In genomic region chr12:113781415-113782198, GRCh38 we compare ENCODE assay signal across 18 cellular contexts.
DNase-seq lines count a peak whose midpoint lies in the region; ATAC-seq and TF ChIP-seq lines count a peak whose summit lies in the region.
"Had no signal": no experiment of that assay in that cellular context is flagged by ENCODE, and none has a peak within 500 bp of the region (broad histone marks: within the 10 kb centered on the region; RNA-seq: fewer than 3 reads in every experiment).

No MANE protein-coding gene starts in this region.

- H3K4me1 Mint-ChIP-seq in activated CD4-positive, alpha-beta memory T cell treated with anti-CD3 and anti-CD28 coated beads, Interleukin-2, amount 10 ng/mL, durations not matched to agents 7 days and 5 days: no peaks in the 10 kb centered on the region
- H3K4me1 Mint-ChIP-seq: naive B cell; stimulated activated memory B cell treated with anti-CD40 and anti-IgM and Interleukin-4, amounts not matched to agents 10 μg/mL and 1 μg/mL and 100 μg/mL, for 72 hours had no signal

- H3K27ac ChIP-seq in brain microvascular endothelial cell (no peak overlapping the region), liver (ENCODE audit: low read depth in 1 of 2, low read length in 2 of 2) (no peak overlapping the region)
- H3K27ac ChIP-seq: 22Rv1, left ventricle myocardium inferior had no signal

- H3K9ac ChIP-seq in liver (ENCODE audit: low read depth in 1 of 2, low read length in 2 of 2): no peak overlapping the region

- peaks cover 0 to 5% (median 0%) of the 10 kb centered on the region in 4 donors for H3K9me3 ChIP-seq in liver (ENCODE audit: control insufficient read depth in 4 of 4, low read length in 3 of 4)

- ATAC-seq in GM21717 (IDR thresholded peaks at IDR 0.05; ENCODE audit: unreplicated experiment): no peak
- ATAC-seq in GM19452 (IDR thresholded peaks at IDR 0.05; ENCODE audit: unreplicated experiment): no peak
- ATAC-seq: esophagus mucosa; stimulated activated memory B cell treated with anti-CD40 and anti-IgM and Interleukin-4, amounts not matched to agents 10 μg/mL and 1 μg/mL and 100 μg/mL, for 72 hours had no signal

- CTCF ChIA-PET in activated CD4-positive, alpha-beta memory T cell treated with anti-CD3 and anti-CD28 coated beads, Interleukin-2, amount 10 ng/mL, durations not matched to agents 7 days and 5 days (lab: Charles Lee): no interaction called here

- no peak overlapping the region for H3K27ac Mint-ChIP-seq in activated CD4-positive, alpha-beta memory T cell treated with anti-CD3 and anti-CD28 coated beads, Interleukin-2, amount 10 ng/mL, durations not matched to agents 7 days and 5 days
- H3K27ac Mint-ChIP-seq: CD4-positive, alpha-beta T cell; stimulated activated memory B cell treated with anti-CD40 and anti-IgM and Interleukin-4, amounts not matched to agents 10 μg/mL and 1 μg/mL and 100 μg/mL, for 72 hours; type B pancreatic cell had no signal

- H3K36me3 Mint-ChIP-seq in activated CD4-positive, alpha-beta memory T cell treated with anti-CD3 and anti-CD28 coated beads, Interleukin-2, amount 10 ng/mL, durations not matched to agents 7 days and 5 days (ENCODE audit: low read depth): no peaks in the 10 kb centered on the region
- H3K36me3 Mint-ChIP-seq: stimulated activated memory B cell treated with anti-CD40 and anti-IgM and Interleukin-4, amounts not matched to agents 10 μg/mL and 1 μg/mL and 100 μg/mL, for 72 hours; type B pancreatic cell had no signal

- H3K9me3 Mint-ChIP-seq in activated CD4-positive, alpha-beta memory T cell treated with anti-CD3 and anti-CD28 coated beads, Interleukin-2, amount 10 ng/mL, durations not matched to agents 7 days and 5 days: peaks cover 3% of the 10 kb centered on the region
- H3K9me3 Mint-ChIP-seq: type B pancreatic cell had no signal

- peak; percentile 32 for DNase-seq in DMS 273 (lab: John Stamatoyannopoulos, UW; ENCODE audit: unreplicated experiment)
- no peak for DNase-seq in DMS 273 treated with DMSO at 0.1 percent for 48 hours (lab: John Stamatoyannopoulos, UW)
- peak; percentile 16 for DNase-seq in LHCN-M2 (ENCODE audit: low read depth)
- DNase-seq in brain microvascular endothelial cell: peak; percentile 31
- DNase-seq in activated CD4-positive, alpha-beta memory T cell treated with anti-CD3 and anti-CD28 coated beads, Interleukin-2, amount 10 ng/mL, durations not matched to agents 7 days and 5 days: no peak
- DNase-seq: activated CD8-positive, alpha-beta memory T cell treated with anti-CD3 and anti-CD28 coated beads for 24 hours; CD4-positive, alpha-beta T cell; left ventricle myocardium inferior; naive B cell; NCI-H1930; NCI-H524 had no signal

- POLR2A ChIA-PET in activated CD4-positive, alpha-beta memory T cell treated with anti-CD3 and anti-CD28 coated beads, Interleukin-2, amount 10 ng/mL, durations not matched to agents 7 days and 5 days (lab: Charles Lee): no interaction called here

- 66% methylated on average over 10 of the region's 10 CpGs for WGBS in liver

- no peak overlapping the region for H3K4me3 ChIP-seq in brain microvascular endothelial cell (ENCODE audit: low read depth, low read length)
- H3K4me3 ChIP-seq in liver (ENCODE audit: low read depth in 1 of 3, low read length in 3 of 3): no peak overlapping the region
- H3K4me3 ChIP-seq: left ventricle myocardium inferior had no signal

- TF ChIP-seq CTCF in brain microvascular endothelial cell (IDR thresholded peaks at IDR 0.05; ENCODE audit: low read depth, low read length, missing control alignments) (no peak), liver (IDR thresholded peaks at IDR 0.05; ENCODE audit: low read depth, low read length, missing input control) (no peak)

- H3K4me3 Mint-ChIP-seq in activated CD4-positive, alpha-beta memory T cell treated with anti-CD3 and anti-CD28 coated beads, Interleukin-2, amount 10 ng/mL, durations not matched to agents 7 days and 5 days: no peak overlapping the region
- H3K4me3 Mint-ChIP-seq: CD4-positive, alpha-beta T cell; naive B cell; stimulated activated memory B cell treated with anti-CD40 and anti-IgM and Interleukin-4, amounts not matched to agents 10 μg/mL and 1 μg/mL and 100 μg/mL, for 72 hours; type B pancreatic cell had no signal

- H3K27me3 Mint-ChIP-seq in activated CD4-positive, alpha-beta memory T cell treated with anti-CD3 and anti-CD28 coated beads, Interleukin-2, amount 10 ng/mL, durations not matched to agents 7 days and 5 days: peaks cover 9% of the 10 kb centered on the region

- TF ChIP-seq RAD21 in liver (IDR thresholded peaks at IDR 0.05): no peak

- H3K36me3 ChIP-seq in brain microvascular endothelial cell (replicated peaks) (no peaks in the 10 kb centered on the region), liver (ENCODE audit: control insufficient read depth in 4 of 4, insufficient read depth in 3 of 4, low read depth in 1 of 4, low read length in 3 of 4) (no peaks in the 10 kb centered on the region)
- H3K36me3 ChIP-seq: left ventricle myocardium inferior had no signal

- in situ Hi-C loops in brain microvascular endothelial cell (cut with HindIII; ENCODE audit: low pct_ligation_motif_present, low sequenced_read_pairs): no loop called here

- no peaks in the 10 kb centered on the region for H3K4me1 ChIP-seq in liver (ENCODE audit: control insufficient read depth in 4 of 4, insufficient read depth in 4 of 4, low read length in 3 of 4)
- H3K4me1 ChIP-seq: left ventricle myocardium inferior had no signal

- H3K27me3 ChIP-seq in brain microvascular endothelial cell (replicated peaks): no peaks in the 10 kb centered on the region
- peaks cover 0 to 5% (median 0%) of the 10 kb centered on the region in 4 donors for H3K27me3 ChIP-seq in liver (ENCODE audit: control insufficient read depth in 4 of 4, insufficient read depth in 4 of 4, low read length in 3 of 4)

TF ChIP-seq in liver, 16 proteins besides CTCF, POLR2A, EP300 and RAD21:
- peak; percentile 7 to 16 for TF ChIP-seq HNF4A (conservative IDR thresholded peaks at IDR 0.05)
- TF ChIP-seq FOXA2 (IDR thresholded peaks at IDR 0.05): no peak
- no peak for TF ChIP-seq EGR1 (IDR thresholded peaks at IDR 0.05; ENCODE audit: low read depth in 2 of 2)
- peak in 1 of 2 donors; percentile 24 for TF ChIP-seq RXRA (IDR thresholded peaks at IDR 0.05)
TF ChIP-seq in liver: peak in this region for 2.

Comparison
In these comparisons a context has a peak if more than half of its experiments do, and no peak if none do; other contexts are left out.
1. DNase-seq: peak in DMS 273 (single experiment), LHCN-M2 (single experiment) and brain microvascular endothelial cell (single experiment); none in DMS 273 treated with DMSO at 0.1 percent for 48 hours (single experiment) and activated CD4-positive, alpha-beta memory T cell treated with anti-CD3 and anti-CD28 coated beads, Interleukin-2, amount 10 ng/mL, durations not matched to agents 7 days and 5 days (single experiment).